Comparison of ENCODE assay signal across 8 cellular contexts in the genomic region with DNA sequence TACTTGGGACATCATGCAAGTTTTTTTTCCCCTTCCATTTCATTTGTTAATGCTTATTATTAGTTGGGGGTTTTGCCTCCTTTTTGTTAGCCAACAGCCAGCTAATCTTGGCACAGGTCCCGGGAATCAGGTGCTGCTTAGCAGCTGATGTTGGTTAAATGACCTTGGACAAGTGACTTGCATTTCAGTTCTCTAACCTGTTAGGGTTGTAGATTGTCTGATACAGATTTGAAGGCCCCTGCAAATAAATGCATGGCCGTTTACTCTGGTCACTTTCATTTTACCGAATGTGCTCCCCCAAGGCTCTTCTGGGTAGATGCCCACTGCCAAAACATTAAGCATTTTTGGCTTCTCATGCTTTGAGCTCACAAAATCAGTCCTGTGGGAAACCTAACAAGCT.
DNase-seq lines count a peak whose midpoint lies in the region; ATAC-seq and TF ChIP-seq lines count a peak whose summit lies in the region.

No MANE protein-coding gene starts in this region.

- H3F3A ChIP-seq in Loucy (ENCODE audit: low read depth), result peaks cover 36% of the 10 kb centered on the region

- peaks cover 99% of the 10 kb centered on the region for H3K79me2 ChIP-seq in Loucy (ENCODE audit: insufficient read depth, low read length)

- H3K9ac ChIP-seq in Loucy (ENCODE audit: low read depth, low read length, poor library complexity, severe bottlenecking), result no peak overlapping the region

- H3K27me3 Mint-ChIP-seq in activated CD8-positive, alpha-beta T cell treated with anti-CD3 and anti-CD28 coated beads, Interleukin-2, amount 10 ng/mL, durations not matched to agents 7 days and 5 days (ENCODE audit: low read depth), result no peaks in the 10 kb centered on the region

- peak overlapping the region; percentile 35 for H3K27ac Mint-ChIP-seq in activated CD8-positive, alpha-beta T cell treated with anti-CD3 and anti-CD28 coated beads, Interleukin-2, amount 10 ng/mL, durations not matched to agents 7 days and 5 days

- H3K4me3 Mint-ChIP-seq in activated CD8-positive, alpha-beta T cell treated with anti-CD3 and anti-CD28 coated beads, Interleukin-2, amount 10 ng/mL, durations not matched to agents 7 days and 5 days, result no peak overlapping the region

- peak overlapping the region; percentile 85 for H3K4me2 ChIP-seq in Loucy (ENCODE audit: low read depth, low read length, poor library complexity, severe bottlenecking)

- H3K4me3 ChIP-seq in Loucy (ENCODE audit: low read length, poor library complexity, severe bottlenecking) (no peak overlapping the region), tibial nerve (no peak overlapping the region)

- H3K27ac ChIP-seq in tibial nerve, result peak overlapping the region in 1 of 4 donors; percentile 23

- peaks cover 93% of the 10 kb centered on the region for H3K4me1 ChIP-seq in Loucy (ENCODE audit: insufficient read depth, low read length, poor library complexity, severe bottlenecking)
- peaks cover 5 to 97% (median 93%) of the 10 kb centered on the region in 4 donors for H3K4me1 ChIP-seq in tibial nerve

- peaks cover 44% of the 10 kb centered on the region for H3K36me3 Mint-ChIP-seq in activated CD8-positive, alpha-beta T cell treated with anti-CD3 and anti-CD28 coated beads, Interleukin-2, amount 10 ng/mL, durations not matched to agents 7 days and 5 days (ENCODE audit: low read depth)

- TF ChIP-seq POLR2A in tibial nerve (IDR thresholded peaks at IDR 0.05), result no peak

- no peak for TF ChIP-seq CTCF in Loucy (conservative IDR thresholded peaks at IDR 0.05; ENCODE audit: low read length)
- TF ChIP-seq CTCF in tibial nerve (IDR thresholded peaks at IDR 0.05), result no peak

- no peak overlapping the region for H2AFZ ChIP-seq in Loucy (ENCODE audit: low read length)

- no peak for TF ChIP-seq EP300 in tibial nerve (IDR thresholded peaks at IDR 0.05)

- 37 to 41% methylated on average over 3 of the region's 3 CpGs for WGBS in tibial nerve, 2 donors

- ATAC-seq in activated CD8-positive, alpha-beta T cell treated with anti-CD3 and anti-CD28 coated beads, Interleukin-2, amount 10 ng/mL, durations not matched to agents 7 days and 5 days, result no peak
- no peak for ATAC-seq in HG02623 (IDR thresholded peaks at IDR 0.05; ENCODE audit: unreplicated experiment)

- H3K4me1 Mint-ChIP-seq in activated CD8-positive, alpha-beta T cell treated with anti-CD3 and anti-CD28 coated beads, Interleukin-2, amount 10 ng/mL, durations not matched to agents 7 days and 5 days (ENCODE audit: low read depth), result peaks cover 97% of the 10 kb centered on the region

- H3K27me3 ChIP-seq in Loucy (ENCODE audit: insufficient read depth, low read length, poor library complexity, severe bottlenecking) (no peaks in the 10 kb centered on the region), tibial nerve (no peaks in the 10 kb centered on the region)

- POLR2A ChIA-PET in activated CD8-positive, alpha-beta T cell treated with anti-CD3 and anti-CD28 coated beads, Interleukin-2, amount 10 ng/mL, durations not matched to agents 7 days and 5 days (lab: Charles Lee), result interaction anchor here (0.7 to 9.1 kb wide), 4 partner anchors 16 to 22 kb away, joined by 3 to 258 read pairs (median 3); no protein-coding TSS in a partner anchor

- CTCF ChIA-PET in activated CD8-positive, alpha-beta T cell treated with anti-CD3 and anti-CD28 coated beads, Interleukin-2, amount 10 ng/mL, durations not matched to agents 7 days and 5 days (lab: Charles Lee), result interaction anchor here (0.9 to 8.8 kb wide), 4 partner anchors 9 to 24 kb away, joined by 3 to 116 read pairs (median 31); no protein-coding TSS in a partner anchor

- H3K36me3 ChIP-seq in Loucy (ENCODE audit: insufficient read depth, low read length) (peaks cover 17% of the 10 kb centered on the region; the same call in 1 of the 2 replicates), tibial nerve (no peaks in the 10 kb centered on the region)

- H3K9me3 ChIP-seq in Loucy (ENCODE audit: insufficient read depth, low read depth, low read length) (no peaks in the 10 kb centered on the region), tibial nerve (no peaks in the 10 kb centered on the region)

- H3K9me2 ChIP-seq in Loucy (replicated peaks; ENCODE audit: low read depth, low read length), result no peaks in the 10 kb centered on the region

- DNase-seq in COLO668 (lab: John Stamatoyannopoulos, UW; ENCODE audit: unreplicated experiment) (peak; percentile 71), midbrain (lab: John Stamatoyannopoulos, UW) (peak; percentile 29), pons (ENCODE audit: low spot score) (no peak), tibial nerve (ENCODE audit: low spot score in 2 of 2) (no peak)
- DNase-seq in activated CD8-positive, alpha-beta T cell treated with anti-CD3 and anti-CD28 coated beads, Interleukin-2, amount 10 ng/mL, durations not matched to agents 7 days and 5 days, result no peak
- no peak for DNase-seq in activated CD8-positive, alpha-beta memory T cell treated with anti-CD3 and anti-CD28 coated beads, Interleukin-2, amount 50 U/mL, for 48 hours

- H3K9me3 Mint-ChIP-seq in activated CD8-positive, alpha-beta T cell treated with anti-CD3 and anti-CD28 coated beads, Interleukin-2, amount 10 ng/mL, durations not matched to agents 7 days and 5 days (ENCODE audit: insufficient read depth), result no peaks in the 10 kb centered on the region

- peaks cover 80% of the 10 kb centered on the region for H4K20me1 ChIP-seq in Loucy (ENCODE audit: insufficient read depth, low read length, poor library complexity, severe bottlenecking)

Comparison
In these comparisons a context has a peak if more than half of its experiments do, and no peak if none do; other contexts are left out.
1. DNase-seq: peak in COLO668 (single experiment) and midbrain (single experiment); none in activated CD8-positive, alpha-beta T cell treated with anti-CD3 and anti-CD28 coated beads, Interleukin-2, amount 10 ng/mL, durations not matched to agents 7 days and 5 days (single experiment), pons (single experiment), tibial nerve (0 of 2) and activated CD8-positive, alpha-beta memory T cell treated with anti-CD3 and anti-CD28 coated beads, Interleukin-2, amount 50 U/mL, for 48 hours (single experiment).